ENCODE assay signal across 1 cellular context in genomic region chr1:154493276-154493675, GRCh38.
TF ChIP-seq lines count a peak whose summit lies in the region.

No MANE protein-coding gene starts in this region.

TF ChIP-seq in GM12878, 131 proteins besides CTCF, POLR2A, EP300 and RAD21 (continued from another document):
- TF ChIP-seq RUNX3 (IDR thresholded peaks at IDR 0.05; ENCODE audit: low read length): peak; percentile 51
- no peak for TF ChIP-seq STAT1 (conservative IDR thresholded peaks at IDR 0.05)
- no peak for TF ChIP-seq PAX8 (IDR thresholded peaks at IDR 0.05)
- no peak for TF ChIP-seq ASH2L (IDR thresholded peaks at IDR 0.05; ENCODE audit: borderline replicate concordance, low read depth)
- no peak for TF ChIP-seq TARDBP (IDR thresholded peaks at IDR 0.05; ENCODE audit: borderline replicate concordance)
- no peak for TF ChIP-seq SIN3A (IDR thresholded peaks at IDR 0.05; ENCODE audit: low read depth, low read length)
- TF ChIP-seq JUNB (IDR thresholded peaks at IDR 0.05): no peak
- no peak for TF ChIP-seq TCF7 (IDR thresholded peaks at IDR 0.05; ENCODE audit: borderline replicate concordance)
- TF ChIP-seq, protein P1, sequence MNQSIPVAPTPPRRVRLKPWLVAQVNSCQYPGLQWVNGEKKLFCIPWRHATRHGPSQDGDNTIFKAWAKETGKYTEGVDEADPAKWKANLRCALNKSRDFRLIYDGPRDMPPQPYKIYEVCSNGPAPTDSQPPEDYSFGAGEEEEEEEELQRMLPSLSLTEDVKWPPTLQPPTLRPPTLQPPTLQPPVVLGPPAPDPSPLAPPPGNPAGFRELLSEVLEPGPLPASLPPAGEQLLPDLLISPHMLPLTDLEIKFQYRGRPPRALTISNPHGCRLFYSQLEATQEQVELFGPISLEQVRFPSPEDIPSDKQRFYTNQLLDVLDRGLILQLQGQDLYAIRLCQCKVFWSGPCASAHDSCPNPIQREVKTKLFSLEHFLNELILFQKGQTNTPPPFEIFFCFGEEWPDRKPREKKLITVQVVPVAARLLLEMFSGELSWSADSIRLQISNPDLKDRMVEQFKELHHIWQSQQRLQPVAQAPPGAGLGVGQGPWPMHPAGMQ (IDR thresholded peaks at IDR 0.05; ENCODE audit: borderline replicate concordance): no peak
- TF ChIP-seq TBL1XR1 (IDR thresholded peaks at IDR 0.05; ENCODE audit: low read depth, low read length): no peak
